10 cellular contexts compared by ENCODE assay signal in genomic region chr10:71757450-71757918, GRCh38. TPM values are rescaled to one million over a fixed set of nuclear protein-coding genes. Genes with fewer than 3 reads are reported as not detected.
DNase-seq lines count a peak whose midpoint lies in the region; ATAC-seq, FAIRE-seq and TF ChIP-seq lines count a peak whose summit lies in the region.
"Had no signal": no experiment of that assay in that cellular context is flagged by ENCODE, and none has a peak within 500 bp of the region (broad histone marks: within the 10 kb centered on the region; RNA-seq: fewer than 3 reads in every experiment).

No MANE protein-coding gene starts in this region.

- peak in 2 of 34 experiments; percentile 42 for DNase-seq in T-cell
- peak; percentile 32 for DNase-seq in epithelial cell of esophagus (ENCODE audit: low read depth)
- DNase-seq in naive thymus-derived CD8-positive, alpha-beta T cell = peak in 6 of 10 donors; percentile 33 to 51 (median 45)
- no peak for DNase-seq in AML-193 (lab: John Stamatoyannopoulos, UW)
- DNase-seq in urothelium cell line (ENCODE audit: low spot score) = no peak
- no peak for DNase-seq in dedifferentiated amniotic fluid mesenchymal stem cell (ENCODE audit: extremely low spot score)
- DNase-seq: MM.1S had no signal

- CTCF ChIA-PET in T-cell (lab: Charles Lee) = interaction anchor here (0.6 to 2.0 kb wide), 9 partner anchors 9 to 440 kb away, joined by 3 to 10 read pairs (median 6); partner anchors contain the start of gene VSIR (in 2 of the 2)

- peak overlapping the region in 3 of 10 experiments; percentile 14 to 33 (median 22); a peak in 2 of 20 replicates for H3K4me3 ChIP-seq in BLaER1 treated with 17β-estradiol and CSF1 and Interleukin-3, amounts not matched to agents 10 nM and 100 nM
- no peak overlapping the region for H3K4me3 ChIP-seq in epithelial cell of esophagus (ENCODE audit: low read length)

- no peaks in the 10 kb centered on the region for H3K9me3 Mint-ChIP-seq in T-cell
- no peaks in the 10 kb centered on the region for H3K9me3 Mint-ChIP-seq in naive thymus-derived CD8-positive, alpha-beta T cell

- H3K4me1 Mint-ChIP-seq in T-cell = peaks cover 86 to 96% (median 89%) of the 10 kb centered on the region in 3 donors
- H3K4me1 Mint-ChIP-seq in naive thymus-derived CD8-positive, alpha-beta T cell = peaks cover 44 to 94% (median 89%) of the 10 kb centered on the region in 4 donors

- H3K27me3 Mint-ChIP-seq in T-cell = no peaks in the 10 kb centered on the region
- H3K27me3 Mint-ChIP-seq in naive thymus-derived CD8-positive, alpha-beta T cell = no peaks in the 10 kb centered on the region

- no peaks in the 10 kb centered on the region for H3K9me3 ChIP-seq in BLaER1 treated with 17β-estradiol and CSF1 and Interleukin-3, amounts not matched to agents 10 nM and 100 nM (replicated peaks in 1 of 11)

- H3K27ac ChIP-seq in BLaER1 treated with 17β-estradiol and CSF1 and Interleukin-3, amounts not matched to agents 10 nM and 100 nM = peak overlapping the region in 8 of 11 experiments; percentile 7 to 100 (median 86); a peak in 14 of 22 replicates

- H3K36me3 Mint-ChIP-seq in T-cell = peaks cover 30% of the 10 kb centered on the region
- peaks cover 0 to 59% (median 14%) of the 10 kb centered on the region in 3 donors for H3K36me3 Mint-ChIP-seq in naive thymus-derived CD8-positive, alpha-beta T cell

- H4K20me1 ChIP-seq in BLaER1 treated with 17β-estradiol and CSF1 and Interleukin-3, amounts not matched to agents 10 nM and 100 nM = peaks cover 0 to 34% (median 22%) of the 10 kb centered on the region in 11 experiments; a peak in 12 of 22 replicates

- H3K4me3 Mint-ChIP-seq in T-cell = peak overlapping the region; percentile 55 to 66 (median 62)
- peak overlapping the region; percentile 61 to 86 (median 80) for H3K4me3 Mint-ChIP-seq in naive thymus-derived CD8-positive, alpha-beta T cell

- peak overlapping the region in 9 of 11 experiments; percentile 9 to 89 (median 48); a peak in 11 of 22 replicates for H3K9ac ChIP-seq in BLaER1 treated with 17β-estradiol and CSF1 and Interleukin-3, amounts not matched to agents 10 nM and 100 nM

- H3K27ac Mint-ChIP-seq in T-cell = peak overlapping the region; percentile 98
- peak overlapping the region; percentile 90 to 99 (median 97) for H3K27ac Mint-ChIP-seq in naive thymus-derived CD8-positive, alpha-beta T cell

- POLR2A ChIA-PET in T-cell (lab: Charles Lee) = interaction anchor here (0.5 to 2.0 kb wide), 6 partner anchors 9 to 464 kb away, joined by 3 to 7 read pairs (median 4); partner anchors contain the start of gene VSIR (in 1 of the 2)
- POLR2A ChIA-PET in naive thymus-derived CD8-positive, alpha-beta T cell (lab: Charles Lee) = interaction anchor here (0.8 to 41.4 kb wide), 7 partner anchors 9 to 63 kb away, joined by 3 to 1679 read pairs (median 13); partner anchors contain the start of genes C10orf105 and VSIR

- TF ChIP-seq CTCF in epithelial cell of esophagus (IDR thresholded peaks at IDR 0.05; ENCODE audit: insufficient read depth, low read depth, low read length, missing control alignments) = no peak

- peaks cover 0 to 82% (median 51%) of the 10 kb centered on the region in 11 experiments; a peak in 13 of 22 replicates for H3K36me3 ChIP-seq in BLaER1 treated with 17β-estradiol and CSF1 and Interleukin-3, amounts not matched to agents 10 nM and 100 nM

- peaks cover 58 to 94% (median 82%) of the 10 kb centered on the region in 10 experiments for H3K4me1 ChIP-seq in BLaER1 treated with 17β-estradiol and CSF1 and Interleukin-3, amounts not matched to agents 10 nM and 100 nM

- no peak for FAIRE-seq in urothelium cell line (lab: Jason Lieb, UNC)

- ATAC-seq in T-cell (replicated peaks in 1 of 4) = peak in 3 of 4 experiments; percentile 6 to 22 (median 11)
- peak; percentile 5 to 31 for ATAC-seq in naive thymus-derived CD8-positive, alpha-beta T cell
- ATAC-seq in GM18870 (IDR thresholded peaks at IDR 0.05; ENCODE audit: unreplicated experiment) = no peak
- ATAC-seq: Panc1 had no signal

- peak overlapping the region; percentile 73 to 99 (median 95) for H3K4me2 ChIP-seq in BLaER1 treated with 17β-estradiol and CSF1 and Interleukin-3, amounts not matched to agents 10 nM and 100 nM

- H3K27me3 ChIP-seq in BLaER1 treated with 17β-estradiol and CSF1 and Interleukin-3, amounts not matched to agents 10 nM and 100 nM = peaks cover 0 to 15% (median 0%) of the 10 kb centered on the region in 11 experiments; a peak in 5 of 22 replicates

RNA-seq across cellular contexts. Expression of gene VSIR, which starts 15.8 kb away (rescaled TPM):
- total RNA-seq in T-cell = 100 to 1,000 TPM in 2 of 5 donors, 10 to 100 TPM in 3; 81.4 to 134 (median 98.3) TPM
- total RNA-seq in naive thymus-derived CD8-positive, alpha-beta T cell = 100 to 1,000 TPM; 102 to 114 TPM
- 100 to 1,000 TPM; 211 to 343 (median 262) TPM for polyA plus RNA-seq in naive thymus-derived CD8-positive, alpha-beta T cell

RNA-seq across cellular contexts. Expression of gene C10orf105, which starts 37.9 kb away (rescaled TPM):
- under 1 TPM; 0.15 to 0.45 (median 0.16) TPM for total RNA-seq in T-cell
- total RNA-seq in naive thymus-derived CD8-positive, alpha-beta T cell = under 1 TPM; 0.21 to 0.25 TPM
- under 1 TPM in 1 of 3 donors, not detected in 2; 0.10 TPM for polyA plus RNA-seq in naive thymus-derived CD8-positive, alpha-beta T cell

Comparison
In these comparisons a context has a peak if more than half of its experiments do, and no peak if none do; other contexts are left out.
1. DNase-seq: peak in epithelial cell of esophagus (single experiment) and naive thymus-derived CD8-positive, alpha-beta T cell (6 of 10); none in AML-193 (0 of 2), urothelium cell line (single experiment) and dedifferentiated amniotic fluid mesenchymal stem cell (single experiment).